ENCODE assay signal across 1 cellular context in genomic region chr17:81868674-81869220, GRCh38.
TF ChIP-seq lines count a peak whose summit lies in the region.

No MANE protein-coding gene starts in this region.

TF ChIP-seq in HepG2, 621 proteins besides CTCF, POLR2A, EP300 and RAD21 (continued from another document and continues in another):
- TF ChIP-seq, protein P1, sequence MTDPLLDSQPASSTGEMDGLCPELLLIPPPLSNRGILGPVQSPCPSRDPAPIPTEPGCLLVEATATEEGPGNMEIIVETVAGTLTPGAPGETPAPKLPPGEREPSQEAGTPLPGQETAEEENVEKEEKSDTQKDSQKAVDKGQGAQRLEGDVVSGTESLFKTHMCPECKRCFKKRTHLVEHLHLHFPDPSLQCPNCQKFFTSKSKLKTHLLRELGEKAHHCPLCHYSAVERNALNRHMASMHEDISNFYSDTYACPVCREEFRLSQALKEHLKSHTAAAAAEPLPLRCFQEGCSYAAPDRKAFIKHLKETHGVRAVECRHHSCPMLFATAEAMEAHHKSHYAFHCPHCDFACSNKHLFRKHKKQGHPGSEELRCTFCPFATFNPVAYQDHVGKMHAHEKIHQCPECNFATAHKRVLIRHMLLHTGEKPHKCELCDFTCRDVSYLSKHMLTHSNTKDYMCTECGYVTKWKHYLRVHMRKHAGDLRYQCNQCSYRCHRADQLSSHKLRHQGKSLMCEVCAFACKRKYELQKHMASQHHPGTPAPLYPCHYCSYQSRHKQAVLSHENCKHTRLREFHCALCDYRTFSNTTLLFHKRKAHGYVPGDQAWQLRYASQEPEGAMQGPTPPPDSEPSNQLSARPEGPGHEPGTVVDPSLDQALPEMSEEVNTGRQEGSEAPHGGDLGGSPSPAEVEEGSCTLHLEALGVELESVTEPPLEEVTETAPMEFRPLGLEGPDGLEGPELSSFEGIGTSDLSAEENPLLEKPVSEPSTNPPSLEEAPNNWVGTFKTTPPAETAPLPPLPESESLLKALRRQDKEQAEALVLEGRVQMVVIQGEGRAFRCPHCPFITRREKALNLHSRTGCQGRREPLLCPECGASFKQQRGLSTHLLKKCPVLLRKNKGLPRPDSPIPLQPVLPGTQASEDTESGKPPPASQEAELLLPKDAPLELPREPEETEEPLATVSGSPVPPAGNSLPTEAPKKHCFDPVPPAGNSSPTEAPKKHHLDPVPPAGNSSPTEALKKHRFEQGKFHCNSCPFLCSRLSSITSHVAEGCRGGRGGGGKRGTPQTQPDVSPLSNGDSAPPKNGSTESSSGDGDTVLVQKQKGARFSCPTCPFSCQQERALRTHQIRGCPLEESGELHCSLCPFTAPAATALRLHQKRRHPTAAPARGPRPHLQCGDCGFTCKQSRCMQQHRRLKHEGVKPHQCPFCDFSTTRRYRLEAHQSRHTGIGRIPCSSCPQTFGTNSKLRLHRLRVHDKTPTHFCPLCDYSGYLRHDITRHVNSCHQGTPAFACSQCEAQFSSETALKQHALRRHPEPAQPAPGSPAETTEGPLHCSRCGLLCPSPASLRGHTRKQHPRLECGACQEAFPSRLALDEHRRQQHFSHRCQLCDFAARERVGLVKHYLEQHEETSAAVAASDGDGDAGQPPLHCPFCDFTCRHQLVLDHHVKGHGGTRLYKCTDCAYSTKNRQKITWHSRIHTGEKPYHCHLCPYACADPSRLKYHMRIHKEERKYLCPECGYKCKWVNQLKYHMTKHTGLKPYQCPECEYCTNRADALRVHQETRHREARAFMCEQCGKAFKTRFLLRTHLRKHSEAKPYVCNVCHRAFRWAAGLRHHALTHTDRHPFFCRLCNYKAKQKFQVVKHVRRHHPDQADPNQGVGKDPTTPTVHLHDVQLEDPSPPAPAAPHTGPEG (CRISPR knock-in tag; IDR thresholded peaks at IDR 0.05) = no peak
- TF ChIP-seq KLF16 (CRISPR knock-in tag; IDR thresholded peaks at IDR 0.05) = 0 out of 4 replicates have a peak, but pooled peaks of 1 of the 2 experiments have one; percentile 24
- TF ChIP-seq PPARG (CRISPR knock-in tag; conservative IDR thresholded peaks at IDR 0.05) = no peak
- TF ChIP-seq AKAP8 (CRISPR knock-in tag; IDR thresholded peaks at IDR 0.05) = no peak
- no peak for TF ChIP-seq SMYD3 (CRISPR knock-in tag; IDR thresholded peaks at IDR 0.05)
- TF ChIP-seq CHCHD3 (CRISPR knock-in tag; IDR thresholded peaks at IDR 0.05) = no peak
- TF ChIP-seq MYNN (CRISPR knock-in tag; IDR thresholded peaks at IDR 0.05; ENCODE audit: low read depth) = no peak
- 0 out of 2 replicates have a peak, but pooled peaks have one; percentile 6 for TF ChIP-seq ATF5 (CRISPR knock-in tag; IDR thresholded peaks at IDR 0.05; ENCODE audit: low read depth)
- TF ChIP-seq ZFP41 (CRISPR knock-in tag; IDR thresholded peaks at IDR 0.05; ENCODE audit: borderline replicate concordance) = no peak
- TF ChIP-seq, protein P2, sequence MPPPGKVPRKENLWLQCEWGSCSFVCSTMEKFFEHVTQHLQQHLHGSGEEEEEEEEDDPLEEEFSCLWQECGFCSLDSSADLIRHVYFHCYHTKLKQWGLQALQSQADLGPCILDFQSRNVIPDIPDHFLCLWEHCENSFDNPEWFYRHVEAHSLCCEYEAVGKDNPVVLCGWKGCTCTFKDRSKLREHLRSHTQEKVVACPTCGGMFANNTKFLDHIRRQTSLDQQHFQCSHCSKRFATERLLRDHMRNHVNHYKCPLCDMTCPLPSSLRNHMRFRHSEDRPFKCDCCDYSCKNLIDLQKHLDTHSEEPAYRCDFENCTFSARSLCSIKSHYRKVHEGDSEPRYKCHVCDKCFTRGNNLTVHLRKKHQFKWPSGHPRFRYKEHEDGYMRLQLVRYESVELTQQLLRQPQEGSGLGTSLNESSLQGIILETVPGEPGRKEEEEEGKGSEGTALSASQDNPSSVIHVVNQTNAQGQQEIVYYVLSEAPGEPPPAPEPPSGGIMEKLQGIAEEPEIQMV (CRISPR knock-in tag; IDR thresholded peaks at IDR 0.05; ENCODE audit: low read depth) = no peak
- TF ChIP-seq ZFAT (CRISPR knock-in tag; conservative IDR thresholded peaks at IDR 0.05) = no peak
- no peak for TF ChIP-seq ZNF451 (CRISPR knock-in tag; IDR thresholded peaks at IDR 0.05)
- TF ChIP-seq ZNF263 (CRISPR knock-in tag; IDR thresholded peaks at IDR 0.05) = no peak
- TF ChIP-seq SIX4 (CRISPR knock-in tag; IDR thresholded peaks at IDR 0.05) = no peak
- TF ChIP-seq RBFOX2 (IDR thresholded peaks at IDR 0.05; ENCODE audit: low read depth, low read length) = peak; percentile 76
- no peak for TF ChIP-seq MED8 (CRISPR knock-in tag; IDR thresholded peaks at IDR 0.05; ENCODE audit: insufficient replicate concordance)
- TF ChIP-seq NFYB (CRISPR knock-in tag; IDR thresholded peaks at IDR 0.05) = no peak
- no peak; the same call in 1 of the 2 replicates for TF ChIP-seq ZNF552 (CRISPR knock-in tag; IDR thresholded peaks at IDR 0.05; ENCODE audit: borderline replicate concordance)
- no peak for TF ChIP-seq ZBTB4 (CRISPR knock-in tag; IDR thresholded peaks at IDR 0.05; ENCODE audit: borderline replicate concordance)
- TF ChIP-seq, protein P3, sequence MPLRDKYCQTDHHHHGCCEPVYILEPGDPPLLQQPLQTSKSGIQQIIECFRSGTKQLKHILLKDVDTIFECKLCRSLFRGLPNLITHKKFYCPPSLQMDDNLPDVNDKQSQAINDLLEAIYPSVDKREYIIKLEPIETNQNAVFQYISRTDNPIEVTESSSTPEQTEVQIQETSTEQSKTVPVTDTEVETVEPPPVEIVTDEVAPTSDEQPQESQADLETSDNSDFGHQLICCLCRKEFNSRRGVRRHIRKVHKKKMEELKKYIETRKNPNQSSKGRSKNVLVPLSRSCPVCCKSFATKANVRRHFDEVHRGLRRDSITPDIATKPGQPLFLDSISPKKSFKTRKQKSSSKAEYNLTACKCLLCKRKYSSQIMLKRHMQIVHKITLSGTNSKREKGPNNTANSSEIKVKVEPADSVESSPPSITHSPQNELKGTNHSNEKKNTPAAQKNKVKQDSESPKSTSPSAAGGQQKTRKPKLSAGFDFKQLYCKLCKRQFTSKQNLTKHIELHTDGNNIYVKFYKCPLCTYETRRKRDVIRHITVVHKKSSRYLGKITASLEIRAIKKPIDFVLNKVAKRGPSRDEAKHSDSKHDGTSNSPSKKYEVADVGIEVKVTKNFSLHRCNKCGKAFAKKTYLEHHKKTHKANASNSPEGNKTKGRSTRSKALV (CRISPR knock-in tag; IDR thresholded peaks at IDR 0.05) = no peak
- no peak for TF ChIP-seq NCOR1 (IDR thresholded peaks at IDR 0.05; ENCODE audit: borderline replicate concordance, low read length)
- no peak for TF ChIP-seq ZKSCAN5 (CRISPR knock-in tag; IDR thresholded peaks at IDR 0.05)
- no peak for TF ChIP-seq HNF1A (IDR thresholded peaks at IDR 0.05; ENCODE audit: low read depth)
- no peak for TF ChIP-seq HNF1A (CRISPR knock-in tag; IDR thresholded peaks at IDR 0.05; ENCODE audit: borderline replicate concordance)
- no peak for TF ChIP-seq ZKSCAN1 (IDR thresholded peaks at IDR 0.05; ENCODE audit: low read length)
- TF ChIP-seq, protein P4, sequence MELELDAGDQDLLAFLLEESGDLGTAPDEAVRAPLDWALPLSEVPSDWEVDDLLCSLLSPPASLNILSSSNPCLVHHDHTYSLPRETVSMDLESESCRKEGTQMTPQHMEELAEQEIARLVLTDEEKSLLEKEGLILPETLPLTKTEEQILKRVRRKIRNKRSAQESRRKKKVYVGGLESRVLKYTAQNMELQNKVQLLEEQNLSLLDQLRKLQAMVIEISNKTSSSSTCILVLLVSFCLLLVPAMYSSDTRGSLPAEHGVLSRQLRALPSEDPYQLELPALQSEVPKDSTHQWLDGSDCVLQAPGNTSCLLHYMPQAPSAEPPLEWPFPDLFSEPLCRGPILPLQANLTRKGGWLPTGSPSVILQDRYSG (CRISPR knock-in tag; IDR thresholded peaks at IDR 0.05) = no peak
- TF ChIP-seq, protein P5, sequence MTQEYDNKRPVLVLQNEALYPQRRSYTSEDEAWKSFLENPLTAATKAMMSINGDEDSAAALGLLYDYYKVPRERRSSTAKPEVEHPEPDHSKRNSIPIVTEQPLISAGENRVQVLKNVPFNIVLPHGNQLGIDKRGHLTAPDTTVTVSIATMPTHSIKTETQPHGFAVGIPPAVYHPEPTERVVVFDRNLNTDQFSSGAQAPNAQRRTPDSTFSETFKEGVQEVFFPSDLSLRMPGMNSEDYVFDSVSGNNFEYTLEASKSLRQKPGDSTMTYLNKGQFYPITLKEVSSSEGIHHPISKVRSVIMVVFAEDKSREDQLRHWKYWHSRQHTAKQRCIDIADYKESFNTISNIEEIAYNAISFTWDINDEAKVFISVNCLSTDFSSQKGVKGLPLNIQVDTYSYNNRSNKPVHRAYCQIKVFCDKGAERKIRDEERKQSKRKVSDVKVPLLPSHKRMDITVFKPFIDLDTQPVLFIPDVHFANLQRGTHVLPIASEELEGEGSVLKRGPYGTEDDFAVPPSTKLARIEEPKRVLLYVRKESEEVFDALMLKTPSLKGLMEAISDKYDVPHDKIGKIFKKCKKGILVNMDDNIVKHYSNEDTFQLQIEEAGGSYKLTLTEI (CRISPR knock-in tag; conservative IDR thresholded peaks at IDR 0.05) = no peak
- TF ChIP-seq, protein P6, sequence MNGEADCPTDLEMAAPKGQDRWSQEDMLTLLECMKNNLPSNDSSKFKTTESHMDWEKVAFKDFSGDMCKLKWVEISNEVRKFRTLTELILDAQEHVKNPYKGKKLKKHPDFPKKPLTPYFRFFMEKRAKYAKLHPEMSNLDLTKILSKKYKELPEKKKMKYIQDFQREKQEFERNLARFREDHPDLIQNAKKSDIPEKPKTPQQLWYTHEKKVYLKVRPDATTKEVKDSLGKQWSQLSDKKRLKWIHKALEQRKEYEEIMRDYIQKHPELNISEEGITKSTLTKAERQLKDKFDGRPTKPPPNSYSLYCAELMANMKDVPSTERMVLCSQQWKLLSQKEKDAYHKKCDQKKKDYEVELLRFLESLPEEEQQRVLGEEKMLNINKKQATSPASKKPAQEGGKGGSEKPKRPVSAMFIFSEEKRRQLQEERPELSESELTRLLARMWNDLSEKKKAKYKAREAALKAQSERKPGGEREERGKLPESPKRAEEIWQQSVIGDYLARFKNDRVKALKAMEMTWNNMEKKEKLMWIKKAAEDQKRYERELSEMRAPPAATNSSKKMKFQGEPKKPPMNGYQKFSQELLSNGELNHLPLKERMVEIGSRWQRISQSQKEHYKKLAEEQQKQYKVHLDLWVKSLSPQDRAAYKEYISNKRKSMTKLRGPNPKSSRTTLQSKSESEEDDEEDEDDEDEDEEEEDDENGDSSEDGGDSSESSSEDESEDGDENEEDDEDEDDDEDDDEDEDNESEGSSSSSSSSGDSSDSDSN (CRISPR knock-in tag; IDR thresholded peaks at IDR 0.05) = no peak
- TF ChIP-seq ZNF703 (CRISPR knock-in tag; IDR thresholded peaks at IDR 0.05; ENCODE audit: borderline replicate concordance) = 0 out of 2 replicates have a peak, but pooled peaks have one; percentile 34
- TF ChIP-seq, protein P7, sequence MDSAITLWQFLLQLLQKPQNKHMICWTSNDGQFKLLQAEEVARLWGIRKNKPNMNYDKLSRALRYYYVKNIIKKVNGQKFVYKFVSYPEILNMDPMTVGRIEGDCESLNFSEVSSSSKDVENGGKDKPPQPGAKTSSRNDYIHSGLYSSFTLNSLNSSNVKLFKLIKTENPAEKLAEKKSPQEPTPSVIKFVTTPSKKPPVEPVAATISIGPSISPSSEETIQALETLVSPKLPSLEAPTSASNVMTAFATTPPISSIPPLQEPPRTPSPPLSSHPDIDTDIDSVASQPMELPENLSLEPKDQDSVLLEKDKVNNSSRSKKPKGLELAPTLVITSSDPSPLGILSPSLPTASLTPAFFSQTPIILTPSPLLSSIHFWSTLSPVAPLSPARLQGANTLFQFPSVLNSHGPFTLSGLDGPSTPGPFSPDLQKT (CRISPR knock-in tag; IDR thresholded peaks at IDR 0.05; ENCODE audit: borderline replicate concordance) = no peak
- no peak for TF ChIP-seq ZFP62 (CRISPR knock-in tag; IDR thresholded peaks at IDR 0.05)
- no peak; the same call in 1 of the 2 replicates for TF ChIP-seq ISL2 (CRISPR knock-in tag; IDR thresholded peaks at IDR 0.05)
